15 cellular contexts compared by ENCODE assay signal in the genomic region with DNA sequence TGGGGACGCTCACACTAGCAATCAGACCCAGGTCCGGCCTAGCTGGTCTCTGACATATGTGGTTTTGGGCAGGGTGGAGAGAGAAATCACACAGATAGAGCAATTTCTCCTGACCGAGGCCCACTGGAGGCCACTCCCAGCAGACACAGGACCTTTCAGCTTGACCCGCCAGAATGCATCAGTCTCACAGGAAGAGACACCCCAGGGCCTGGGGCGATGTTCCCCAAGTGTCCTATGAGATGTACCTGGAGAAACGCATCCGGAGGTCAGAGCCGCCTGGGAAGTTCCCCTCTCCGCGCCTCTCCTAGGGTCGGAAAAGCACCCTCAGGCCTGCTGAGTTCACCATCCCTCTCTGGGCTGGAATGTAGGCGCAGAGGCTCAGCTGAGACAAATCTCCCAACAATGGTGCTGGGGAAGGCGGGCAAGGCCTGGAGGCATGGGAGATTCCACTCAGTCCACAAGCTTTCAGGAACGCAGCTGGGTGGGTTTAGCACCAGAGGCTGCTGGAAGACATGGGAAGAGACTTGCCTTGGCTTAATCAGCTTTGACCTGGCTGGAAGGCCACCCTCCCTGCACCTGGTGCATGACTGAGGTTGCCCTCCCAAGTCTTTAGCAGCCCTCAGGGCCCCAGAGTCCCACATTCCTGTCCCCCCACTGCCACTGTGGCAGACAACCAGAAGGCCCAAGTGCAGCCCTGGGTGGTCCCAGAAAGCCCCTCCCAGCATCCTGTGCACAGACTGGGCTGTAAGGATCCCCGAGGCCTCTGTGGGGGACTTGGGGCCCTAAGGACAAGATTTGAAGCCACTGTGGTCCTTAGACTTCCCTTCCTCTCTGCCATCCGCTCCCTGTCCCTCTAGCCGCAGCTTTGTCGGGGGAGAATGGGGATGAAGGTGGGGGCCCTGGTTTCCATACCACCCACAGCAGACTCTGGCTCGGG.
"Had no signal": no experiment of that assay in that cellular context is flagged by ENCODE, and none has a peak within 500 bp of the region (broad histone marks: within the 10 kb centered on the region; RNA-seq: fewer than 3 reads in every experiment).

No MANE protein-coding gene starts in this region.

- ATAC-seq: activated naive CD8-positive, alpha-beta T cell treated with anti-CD3 and anti-CD28 coated beads, Interleukin-2, amount 50 U/mL, for 24 hours; left lung; natural killer cell; psoas muscle; sciatic nerve had no signal

- H3K4me3 ChIP-seq: ascending aorta, dorsolateral prefrontal cortex, left lung, psoas muscle, stomach, vagina had no signal

- H3K36me3 ChIP-seq: ascending aorta, left lung, stomach, vagina had no signal

- H3K27ac Mint-ChIP-seq: activated CD4-positive, alpha-beta T cell treated with anti-CD3 and anti-CD28 coated beads, Interleukin-2, amount 10 ng/mL, durations not matched to agents 7 days and 5 days; activated naive CD4-positive, alpha-beta T cell treated with anti-CD3 and anti-CD28 coated beads for 36 hours; activated naive CD8-positive, alpha-beta T cell treated with anti-CD3 and anti-CD28 coated beads, Interleukin-2, amount 50 U/mL, for 24 hours; activated T-helper 1 cell treated with anti-CD3 and anti-CD28 coated beads, Interleukin-12 subunit alpha, Interleukin-12 subunit beta, Interleukin-2, Interleukin-4 antibody, amounts not matched to agents 30 ng/mL and 10 ng/mL and 1 ng/mL, durations not matched to agents 14 hours and 24 hours and 36 hours had no signal

- H3K9me3 ChIP-seq: ascending aorta, left lung, psoas muscle, stomach, vagina had no signal

- H3K36me3 Mint-ChIP-seq: natural killer cell had no signal

- H3K9me3 Mint-ChIP-seq: activated CD4-positive, alpha-beta T cell treated with anti-CD3 and anti-CD28 coated beads, Interleukin-2, amount 10 ng/mL, durations not matched to agents 7 days and 5 days; activated naive CD4-positive, alpha-beta T cell treated with anti-CD3 and anti-CD28 coated beads for 36 hours; activated naive CD8-positive, alpha-beta T cell treated with anti-CD3 and anti-CD28 coated beads, Interleukin-2, amount 50 U/mL, for 24 hours; activated T-helper 1 cell treated with anti-CD3 and anti-CD28 coated beads, Interleukin-12 subunit alpha, Interleukin-12 subunit beta, Interleukin-2, Interleukin-4 antibody, amounts not matched to agents 30 ng/mL and 10 ng/mL and 1 ng/mL, durations not matched to agents 14 hours and 24 hours and 36 hours; natural killer cell had no signal

- H3K4me1 ChIP-seq: ascending aorta, psoas muscle, stomach, vagina had no signal

- H3K27ac ChIP-seq: ascending aorta, dorsolateral prefrontal cortex, left lung, psoas muscle, stomach, vagina had no signal

- H3K27me3 ChIP-seq: ascending aorta, dorsolateral prefrontal cortex, left lung, stomach, vagina had no signal

- H3K4me3 Mint-ChIP-seq: activated CD4-positive, alpha-beta T cell treated with anti-CD3 and anti-CD28 coated beads, Interleukin-2, amount 10 ng/mL, durations not matched to agents 7 days and 5 days; activated naive CD4-positive, alpha-beta T cell treated with anti-CD3 and anti-CD28 coated beads for 36 hours; activated naive CD8-positive, alpha-beta T cell treated with anti-CD3 and anti-CD28 coated beads, Interleukin-2, amount 50 U/mL, for 24 hours; activated T-helper 1 cell treated with anti-CD3 and anti-CD28 coated beads, Interleukin-12 subunit alpha, Interleukin-12 subunit beta, Interleukin-2, Interleukin-4 antibody, amounts not matched to agents 30 ng/mL and 10 ng/mL and 1 ng/mL, durations not matched to agents 14 hours and 24 hours and 36 hours; natural killer cell had no signal

- H3K4me1 Mint-ChIP-seq: activated CD4-positive, alpha-beta T cell treated with anti-CD3 and anti-CD28 coated beads, Interleukin-2, amount 10 ng/mL, durations not matched to agents 7 days and 5 days; activated naive CD8-positive, alpha-beta T cell treated with anti-CD3 and anti-CD28 coated beads, Interleukin-2, amount 50 U/mL, for 24 hours had no signal

- DNase-seq: activated CD4-positive, alpha-beta T cell treated with anti-CD3 and anti-CD28 coated beads, Interleukin-2, amount 10 ng/mL, durations not matched to agents 7 days and 5 days; activated CD8-positive, alpha-beta memory T cell treated with anti-CD3 and anti-CD28 coated beads, Interleukin-2, amount 50 U/mL, for 48 hours; activated naive CD4-positive, alpha-beta T cell treated with anti-CD3 and anti-CD28 coated beads for 36 hours; activated naive CD8-positive, alpha-beta T cell treated with anti-CD3 and anti-CD28 coated beads, Interleukin-2, amount 50 U/mL, for 24 hours; left lung; natural killer cell; psoas muscle; stimulated activated CD4-positive, alpha-beta T cell treated with anti-CD3 and anti-CD28 coated beads, Interleukin-12 subunit alpha, Interleukin-12 subunit beta, amount 100 ng/mL, for 4 hours; stimulated activated CD4-positive, alpha-beta T cell treated with anti-CD3 and anti-CD28 coated beads, Interleukin-2, amount 100 ng/mL, for 24 hours; stomach had no signal

- H3K27me3 Mint-ChIP-seq: activated naive CD8-positive, alpha-beta T cell treated with anti-CD3 and anti-CD28 coated beads, Interleukin-2, amount 50 U/mL, for 24 hours had no signal
